1 cellular context compared by ENCODE assay signal in genomic region chr6:125926711-125927110, GRCh38.
TF ChIP-seq lines count a peak whose summit lies in the region.

No MANE protein-coding gene starts in this region.

TF ChIP-seq in WTC11, 78 proteins besides CTCF, POLR2A, EP300 and RAD21 (continued from another document):
- TF ChIP-seq STAT6 (CRISPR knock-in tag; conservative IDR thresholded peaks at IDR 0.05; ENCODE audit: low read depth) = no peak
- no peak for TF ChIP-seq ARID4B (CRISPR knock-in tag; IDR thresholded peaks at IDR 0.05; ENCODE audit: borderline replicate concordance)
- TF ChIP-seq ZNF512 (CRISPR knock-in tag; IDR thresholded peaks at IDR 0.05; ENCODE audit: borderline replicate concordance) = no peak
- TF ChIP-seq ERG (CRISPR knock-in tag; IDR thresholded peaks at IDR 0.05) = no peak
- TF ChIP-seq ELF4 (CRISPR knock-in tag; IDR thresholded peaks at IDR 0.05; ENCODE audit: low read depth) = no peak
- TF ChIP-seq ZSCAN18 (CRISPR knock-in tag; IDR thresholded peaks at IDR 0.05) = no peak
- TF ChIP-seq ATF1 (CRISPR knock-in tag; IDR thresholded peaks at IDR 0.05) = no peak
- no peak for TF ChIP-seq TEAD1 (CRISPR knock-in tag; IDR thresholded peaks at IDR 0.05)
- no peak for TF ChIP-seq ATF2 (CRISPR knock-in tag; IDR thresholded peaks at IDR 0.05; ENCODE audit: borderline replicate concordance, low read depth)
- no peak for TF ChIP-seq E2F5 (CRISPR knock-in tag; IDR thresholded peaks at IDR 0.05)
- TF ChIP-seq RELA (CRISPR knock-in tag; IDR thresholded peaks at IDR 0.05; ENCODE audit: borderline replicate concordance) = no peak
- TF ChIP-seq HMGA2 (CRISPR knock-in tag; IDR thresholded peaks at IDR 0.05) = no peak
- TF ChIP-seq PRRX2 (CRISPR knock-in tag; IDR thresholded peaks at IDR 0.05) = no peak
